In the genomic region with DNA sequence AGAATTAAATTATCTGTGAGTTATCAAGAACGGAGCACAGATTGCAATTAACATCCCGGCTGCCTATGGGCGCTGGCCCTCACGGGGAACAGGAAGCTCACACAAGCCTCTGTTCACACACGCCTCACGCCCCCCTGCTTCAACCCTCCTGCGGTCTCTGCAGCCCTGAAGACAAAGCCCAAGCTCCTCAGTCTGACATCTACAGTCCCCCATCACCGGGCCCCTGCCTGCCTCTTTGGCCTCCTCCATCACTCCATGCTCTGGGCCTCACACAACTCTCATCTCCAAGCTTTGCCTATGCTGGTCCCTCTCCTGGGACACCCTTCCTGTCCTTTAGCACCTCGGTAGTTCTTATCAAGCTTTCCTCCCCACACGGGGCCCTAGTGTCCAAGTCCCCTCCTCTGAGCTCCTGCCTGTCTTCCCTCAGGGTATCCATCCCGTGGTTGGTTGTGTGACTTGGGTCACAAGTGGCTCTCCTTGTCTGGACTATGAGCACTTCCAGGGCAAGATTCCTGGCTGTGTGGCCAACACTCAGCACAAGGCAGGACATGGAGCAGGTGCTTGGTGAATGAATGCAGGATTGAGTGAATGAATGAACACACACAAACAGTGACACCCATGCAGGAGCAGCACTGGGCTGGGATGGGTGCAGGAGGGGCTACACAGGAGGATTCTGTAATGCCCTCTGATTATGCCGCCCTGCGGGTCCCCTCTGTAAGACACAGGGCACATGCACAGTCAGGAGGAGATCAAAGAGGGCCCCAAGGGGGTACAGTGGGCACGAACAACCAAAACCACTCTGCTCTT, we compare ENCODE assay signal across 21 cellular contexts.
DNase-seq lines count a peak whose midpoint lies in the region; ATAC-seq and TF ChIP-seq lines count a peak whose summit lies in the region.
"Had no signal": no experiment of that assay in that cellular context is flagged by ENCODE, and none has a peak within 500 bp of the region (broad histone marks: within the 10 kb centered on the region; RNA-seq: fewer than 3 reads in every experiment).

No MANE protein-coding gene starts in this region.

- no peak overlapping the region for H3K27ac Mint-ChIP-seq in activated B cell treated with CpG ODN at 0.5 μM for 24 hours
- H3K27ac Mint-ChIP-seq in natural killer cell treated with Interleukin-12 subunit alpha and Interleukin-12 subunit beta and Interleukin-15 and Interleukin-18, amount 100 ng/mL, for 72 hours: peak overlapping the region in 1 of 2 donors; percentile 32

- DNase-seq in activated gamma-delta T cell treated with Interleukin-2 at 50 U/mL for 16 hours (peak; percentile 43), activated gamma-delta T cell (lab: John Stamatoyannopoulos, UW) (no peak), activated B cell treated with CpG ODN at 0.5 μM for 24 hours (no peak), upper lobe of right lung (peak; percentile 46), A172 (ENCODE audit: low spot score) (no peak)
- peak; percentile 39 for DNase-seq in natural killer cell treated with Interleukin-12 subunit alpha and Interleukin-12 subunit beta and Interleukin-15 and Interleukin-18, amount 100 ng/mL, for 72 hours (ENCODE audit: low spot score)
- DNase-seq: activated CD4-positive, alpha-beta T cell treated with anti-CD3 and anti-CD28 coated beads, Interleukin-2, amount 50 U/mL, for 1 hour; amniotic stem cell; CD4-positive, alpha-beta memory T cell; cerebellar nuclear complex; DMS79; NCI-H1417 treated with DMSO at 0.1 percent for 48 hours; stimulated activated CD4-positive, alpha-beta T cell treated with anti-CD3 and anti-CD28 coated beads, Interleukin-4, amount 100 ng/mL, for 4 hours; T1000 had no signal

- POLR2A ChIA-PET in activated B cell treated with CpG ODN at 0.5 μM for 24 hours (lab: Charles Lee): no interaction called here

- CTCF ChIA-PET in activated B cell treated with CpG ODN at 0.5 μM for 24 hours (lab: Charles Lee): no interaction called here

- no peaks in the 10 kb centered on the region for H3K36me3 Mint-ChIP-seq in activated B cell treated with CpG ODN at 0.5 μM for 24 hours (ENCODE audit: low read depth)
- no peaks in the 10 kb centered on the region for H3K36me3 Mint-ChIP-seq in natural killer cell treated with Interleukin-12 subunit alpha and Interleukin-12 subunit beta and Interleukin-15 and Interleukin-18, amount 100 ng/mL, for 72 hours
- H3K36me3 Mint-ChIP-seq: CD4-positive, alpha-beta memory T cell had no signal

- no peaks in the 10 kb centered on the region for H3K36me3 ChIP-seq in upper lobe of right lung
- H3K36me3 ChIP-seq: heart left ventricle, prostate gland, thyroid gland had no signal

- H3K27ac ChIP-seq in upper lobe of right lung: no peak overlapping the region
- H3K27ac ChIP-seq: heart left ventricle, prostate gland, SK-N-MC, thyroid gland had no signal

- peaks cover 19% of the 10 kb centered on the region for H3K27me3 Mint-ChIP-seq in activated B cell treated with CpG ODN at 0.5 μM for 24 hours
- peaks cover 28 to 31% of the 10 kb centered on the region in 2 donors for H3K27me3 Mint-ChIP-seq in natural killer cell treated with Interleukin-12 subunit alpha and Interleukin-12 subunit beta and Interleukin-15 and Interleukin-18, amount 100 ng/mL, for 72 hours

- H3K4me1 Mint-ChIP-seq in activated B cell treated with CpG ODN at 0.5 μM for 24 hours: no peaks in the 10 kb centered on the region
- peaks cover 8 to 21% of the 10 kb centered on the region in 2 donors for H3K4me1 Mint-ChIP-seq in natural killer cell treated with Interleukin-12 subunit alpha and Interleukin-12 subunit beta and Interleukin-15 and Interleukin-18, amount 100 ng/mL, for 72 hours (ENCODE audit: low read depth in 2 of 2)

- no peak overlapping the region for H3K4me3 Mint-ChIP-seq in activated B cell treated with CpG ODN at 0.5 μM for 24 hours
- H3K4me3 Mint-ChIP-seq in natural killer cell treated with Interleukin-12 subunit alpha and Interleukin-12 subunit beta and Interleukin-15 and Interleukin-18, amount 100 ng/mL, for 72 hours: peak overlapping the region; percentile 1
- H3K4me3 Mint-ChIP-seq: CD4-positive, alpha-beta memory T cell had no signal

- intact Hi-C loops in activated B cell treated with CpG ODN at 0.5 μM for 24 hours (cut with micrococcal nuclease): no loop called here
- intact Hi-C loops in upper lobe of right lung (cut with DNase I): no loop called here

- no peak for TF ChIP-seq CTCF in activated B cell treated with CpG ODN at 0.5 μM for 24 hours (IDR thresholded peaks at IDR 0.05)
- no peak for TF ChIP-seq CTCF in upper lobe of right lung (IDR thresholded peaks at IDR 0.05)

- no peaks in the 10 kb centered on the region for H3K9me3 ChIP-seq in upper lobe of right lung
- H3K9me3 ChIP-seq: heart left ventricle, prostate gland, thyroid gland had no signal

- H3K4me3 ChIP-seq in upper lobe of right lung: no peak overlapping the region
- H3K4me3 ChIP-seq: heart left ventricle, prostate gland, SK-N-MC, smooth muscle cell, thyroid gland had no signal

- peak; percentile 21 for ATAC-seq in activated B cell treated with CpG ODN at 0.5 μM for 24 hours (ENCODE audit: low read depth)
- ATAC-seq in natural killer cell treated with Interleukin-12 subunit alpha and Interleukin-12 subunit beta and Interleukin-15 and Interleukin-18, amount 100 ng/mL, for 72 hours: peak; percentile 29 to 51
- ATAC-seq in upper lobe of right lung: no peak
- ATAC-seq in HG03565 (IDR thresholded peaks at IDR 0.05; ENCODE audit: unreplicated experiment): no peak
- no peak for ATAC-seq in GM21737 (IDR thresholded peaks at IDR 0.05; ENCODE audit: unreplicated experiment)
- ATAC-seq: heart left ventricle had no signal

- no peaks in the 10 kb centered on the region for H3K9me3 Mint-ChIP-seq in activated B cell treated with CpG ODN at 0.5 μM for 24 hours
- no peaks in the 10 kb centered on the region for H3K9me3 Mint-ChIP-seq in natural killer cell treated with Interleukin-12 subunit alpha and Interleukin-12 subunit beta and Interleukin-15 and Interleukin-18, amount 100 ng/mL, for 72 hours
- H3K9me3 Mint-ChIP-seq: CD4-positive, alpha-beta memory T cell had no signal

- H3K27me3 ChIP-seq in upper lobe of right lung: no peaks in the 10 kb centered on the region
- H3K27me3 ChIP-seq: heart left ventricle, thyroid gland had no signal

- H3K4me1 ChIP-seq in upper lobe of right lung: no peaks in the 10 kb centered on the region
- H3K4me1 ChIP-seq: heart left ventricle, prostate gland, thyroid gland had no signal

Comparison
In these comparisons a context has a peak if more than half of its experiments do, and no peak if none do; other contexts are left out.
1. DNase-seq: peak in activated gamma-delta T cell treated with Interleukin-2 at 50 U/mL for 16 hours (single experiment), natural killer cell treated with Interleukin-12 subunit alpha and Interleukin-12 subunit beta and Interleukin-15 and Interleukin-18, amount 100 ng/mL, for 72 hours (single experiment) and upper lobe of right lung (single experiment); none in activated gamma-delta T cell (single experiment), activated B cell treated with CpG ODN at 0.5 μM for 24 hours (single experiment) and A172 (single experiment).
2. ATAC-seq: peak in activated B cell treated with CpG ODN at 0.5 μM for 24 hours (single experiment) and natural killer cell treated with Interleukin-12 subunit alpha and Interleukin-12 subunit beta and Interleukin-15 and Interleukin-18, amount 100 ng/mL, for 72 hours (2 of 2); none in upper lobe of right lung (single experiment), HG03565 (single experiment) and GM21737 (single experiment).